ENCODE assay signal across 9 cellular contexts in the genomic region with DNA sequence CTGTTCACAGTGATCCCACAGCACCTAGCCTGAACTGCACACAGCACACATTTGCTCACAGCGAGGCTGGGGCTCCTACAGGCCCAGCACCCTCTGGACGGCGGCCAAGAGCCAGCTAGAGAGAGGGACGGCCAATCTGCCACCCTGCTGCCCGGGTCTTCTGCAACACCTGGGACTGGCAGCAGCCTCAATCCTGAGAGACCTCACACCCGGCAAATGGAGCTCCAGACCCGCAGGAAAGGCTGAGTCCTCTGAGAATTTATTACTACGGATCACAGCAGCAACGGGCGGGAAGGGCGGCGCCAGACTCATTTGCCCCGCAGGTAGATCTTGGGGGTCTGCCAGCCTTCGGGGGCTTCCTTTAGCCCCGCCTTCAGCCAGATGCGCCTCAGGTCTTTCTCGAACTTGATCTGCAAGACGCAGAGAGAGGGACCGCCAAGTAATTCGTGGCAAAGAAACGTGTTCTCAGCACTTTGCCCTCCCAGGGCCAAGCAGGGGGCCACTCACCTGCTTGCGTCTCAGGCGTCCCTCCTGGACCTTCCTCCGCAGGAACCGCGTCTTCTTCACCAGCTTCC. TPM values are rescaled to one million over a fixed set of nuclear protein-coding genes. Genes with fewer than 3 reads are reported as not detected.
DNase-seq lines count a peak whose midpoint lies in the region; ATAC-seq and TF ChIP-seq lines count a peak whose summit lies in the region.
"Had no signal": no experiment of that assay in that cellular context is flagged by ENCODE, and none has a peak within 500 bp of the region (broad histone marks: within the 10 kb centered on the region; RNA-seq: fewer than 3 reads in every experiment).

No MANE protein-coding gene starts in this region.

- peak overlapping the region; percentile 99 for H3K27ac ChIP-seq in HCT116 (ENCODE audit: low read depth, low read length)

- peaks cover 0 to 11% of the 10 kb centered on the region in 2 experiments; a peak in 1 of 4 replicates for H3K36me3 ChIP-seq in HCT116 (ENCODE audit: control insufficient read depth in 1 of 2, insufficient read depth in 2 of 2, low read length in 2 of 2)
- H3K36me3 ChIP-seq in skeletal muscle satellite cell (ENCODE audit: insufficient read depth, low read length), result peaks cover 18% of the 10 kb centered on the region

- H4K20me1 ChIP-seq in HCT116 (ENCODE audit: insufficient read depth), result no peaks in the 10 kb centered on the region

- peaks cover 50% of the 10 kb centered on the region for H3K4me1 Mint-ChIP-seq in activated CD4-positive, alpha-beta memory T cell treated with anti-CD3 and anti-CD28 coated beads, Interleukin-2, amount 10 ng/mL, durations not matched to agents 7 days and 5 days

- H3K9ac ChIP-seq in HCT116 (ENCODE audit: low read length) (peak overlapping the region; percentile 96), skeletal muscle satellite cell (ENCODE audit: low read depth, low read length) (peak overlapping the region; percentile 99)

- RAD21 ChIA-PET in HCT116 (lab: Charles Lee; ENCODE audit: low non-redundant PET in 1 of 2, low total read pairs in 2 of 2, uncharacterized antibody in 2 of 2, unreplicated experiment in 2 of 2), result no interaction called here

- intact Hi-C loops in HCT116 (cut with micrococcal nuclease) (loop anchor here (2.0 kb wide), 2 partner anchors 29 to 69 kb away; no protein-coding TSS in a partner anchor), left ventricle myocardium superior (cut with micrococcal nuclease) (no loop called here)

- H3K79me2 ChIP-seq in HCT116 (ENCODE audit: insufficient read depth, low read length), result peaks cover 29% of the 10 kb centered on the region

- H3K9me3 ChIP-seq in HCT116 (ENCODE audit: control insufficient read depth in 1 of 2, insufficient read depth in 1 of 2, low read depth in 1 of 2, low read length in 2 of 2) (no peaks in the 10 kb centered on the region), skeletal muscle satellite cell (replicated peaks; ENCODE audit: low read length) (no peaks in the 10 kb centered on the region)

- POLR2A ChIA-PET in HCT116 (lab: Charles Lee), result no interaction called here
- POLR2A ChIA-PET in activated CD4-positive, alpha-beta memory T cell treated with anti-CD3 and anti-CD28 coated beads, Interleukin-2, amount 10 ng/mL, durations not matched to agents 7 days and 5 days (lab: Charles Lee), result interaction anchor here (1.2 to 3.7 kb wide), 3 partner anchors 22 to 66 kb away, joined by 5 to 51 read pairs (median 5); a partner anchor contains a TSS

- ATAC-seq in HCT116, result no peak
- ATAC-seq in left ventricle myocardium superior, result no peak

- no peak for TF ChIP-seq CTCF in HCT116 (IDR thresholded peaks at IDR 0.05 in 2 of 3, conservative IDR thresholded peaks at IDR 0.05 in 1 of 3; ENCODE audit: borderline replicate concordance in 1 of 3, insufficient read depth in 1 of 3, low read depth in 2 of 3, low read length in 2 of 3)

- H3K27me3 ChIP-seq in HCT116 (ENCODE audit: insufficient read depth, low read length) (no peaks in the 10 kb centered on the region), skeletal muscle satellite cell (ENCODE audit: control insufficient read depth, insufficient read depth, low read length) (no peaks in the 10 kb centered on the region)

- peak overlapping the region; percentile 68 for H3K27ac Mint-ChIP-seq in activated CD4-positive, alpha-beta memory T cell treated with anti-CD3 and anti-CD28 coated beads, Interleukin-2, amount 10 ng/mL, durations not matched to agents 7 days and 5 days

- TF ChIP-seq POLR2A in HCT116 (IDR thresholded peaks at IDR 0.05; ENCODE audit: borderline replicate concordance, extremely low read depth, insufficient read depth, insufficient read length), result no peak

- H3K4me2 ChIP-seq in HCT116 (ENCODE audit: low read length) (peak overlapping the region; percentile 79), skeletal muscle satellite cell (ENCODE audit: low read length) (peak overlapping the region; percentile 99)

- H3K9me3 Mint-ChIP-seq in activated CD4-positive, alpha-beta memory T cell treated with anti-CD3 and anti-CD28 coated beads, Interleukin-2, amount 10 ng/mL, durations not matched to agents 7 days and 5 days, result no peaks in the 10 kb centered on the region

- H3K4me3 Mint-ChIP-seq in activated CD4-positive, alpha-beta memory T cell treated with anti-CD3 and anti-CD28 coated beads, Interleukin-2, amount 10 ng/mL, durations not matched to agents 7 days and 5 days, result peak overlapping the region; percentile 90

- no peak for DNase-seq in HCT116 (ENCODE audit: low read depth, low spot score)
- no peak for DNase-seq in activated CD4-positive, alpha-beta memory T cell treated with anti-CD3 and anti-CD28 coated beads, Interleukin-2, amount 10 ng/mL, durations not matched to agents 7 days and 5 days
- peak; percentile 34 for DNase-seq in left ventricle myocardium superior
- no peak for DNase-seq in glomerular visceral epithelial cell (ENCODE audit: extremely low spot score)
- DNase-seq in hepatic stellate cell (ENCODE audit: low spot score), result no peak
- DNase-seq in GM19238 (ENCODE audit: insufficient read length, low spot score), result no peak
- no peak for DNase-seq in superior temporal gyrus (ENCODE audit: extremely low spot score)
- DNase-seq: NCI-H1436 treated with DMSO at 0.1 percent for 48 hours had no signal

- TF ChIP-seq RAD21 in HCT116 (IDR thresholded peaks at IDR 0.05; ENCODE audit: low read depth), result no peak

- no peaks in the 10 kb centered on the region for H3K27me3 Mint-ChIP-seq in activated CD4-positive, alpha-beta memory T cell treated with anti-CD3 and anti-CD28 coated beads, Interleukin-2, amount 10 ng/mL, durations not matched to agents 7 days and 5 days

- H2AFZ ChIP-seq in HCT116 (ENCODE audit: low read depth, low read length, poor library complexity, severe bottlenecking), result no peak overlapping the region

- CTCF ChIA-PET in HCT116 (lab: Charles Lee), result no interaction called here
- CTCF ChIA-PET in activated CD4-positive, alpha-beta memory T cell treated with anti-CD3 and anti-CD28 coated beads, Interleukin-2, amount 10 ng/mL, durations not matched to agents 7 days and 5 days (lab: Charles Lee), result interaction anchor here (1.0 to 1.1 kb wide), 2 partner anchors 24 to 26 kb away, joined by 3 to 4 read pairs; no protein-coding TSS in a partner anchor

- H3K4me1 ChIP-seq in HCT116 (ENCODE audit: control insufficient read depth in 1 of 2, insufficient read depth in 2 of 2, low read length in 2 of 2) (peaks cover 14 to 33% of the 10 kb centered on the region in 2 experiments), skeletal muscle satellite cell (ENCODE audit: control insufficient read depth, insufficient read depth, low read length) (peaks cover 28% of the 10 kb centered on the region)

- H3K9me2 ChIP-seq in HCT116 (ENCODE audit: insufficient read depth), result no peaks in the 10 kb centered on the region

- BruUV-seq in HCT116 (replicated peaks; lab: Mats Ljungman, UMichigan), result no TSS peak

- H3K4me3 ChIP-seq in HCT116 (replicated peaks in 1 of 2; ENCODE audit: low read depth in 1 of 2, low read length in 2 of 2), result peak overlapping the region; percentile 73 to 93
- peak overlapping the region; percentile 94 for H3K4me3 ChIP-seq in skeletal muscle satellite cell (ENCODE audit: low read length)

- H3K36me3 Mint-ChIP-seq in activated CD4-positive, alpha-beta memory T cell treated with anti-CD3 and anti-CD28 coated beads, Interleukin-2, amount 10 ng/mL, durations not matched to agents 7 days and 5 days (ENCODE audit: low read depth), result peaks cover 11% of the 10 kb centered on the region

TF ChIP-seq in HCT116, 20 proteins besides CTCF, POLR2A, EP300 and RAD21:
- no peak for TF ChIP-seq TCF7L2 (IDR thresholded peaks at IDR 0.05; ENCODE audit: borderline replicate concordance, extremely low read depth, insufficient read depth, insufficient read length)
- TF ChIP-seq CBX3 (IDR thresholded peaks at IDR 0.05; ENCODE audit: low read depth), result no peak
- no peak for TF ChIP-seq SIN3A (IDR thresholded peaks at IDR 0.05; ENCODE audit: low read depth)
- TF ChIP-seq SRF (IDR thresholded peaks at IDR 0.05; ENCODE audit: low read depth), result no peak

RNA-seq across cellular contexts. Expression of a gene that starts 1.4 kb away (rescaled TPM):
- total RNA-seq in HCT116 (2021; ENCODE audit: unreplicated experiment) (200 TPM), left ventricle myocardium superior (268 TPM)
- polyA plus RNA-seq in HCT116 (2012), result 114 and 142 TPM in 2 replicates
- 100 to 1,000 TPM; 121 to 122 TPM for total RNA-seq in activated CD4-positive, alpha-beta memory T cell treated with anti-CD3 and anti-CD28 coated beads, Interleukin-2, amount 10 ng/mL, durations not matched to agents 7 days and 5 days
- total RNA-seq in skeletal muscle satellite cell (2012; rRNA removed), result 172 and 180 TPM in 2 replicates

RNA-seq across cellular contexts. Expression of a gene that starts 15.2 kb away (rescaled TPM):
- total RNA-seq in HCT116 (2021; ENCODE audit: unreplicated experiment) (0.74 TPM), left ventricle myocardium superior (16.8 TPM)
- 3.6 and 3.7 TPM in 2 replicates for polyA plus RNA-seq in HCT116 (2012)
- under 1 TPM; 0.18 to 0.23 TPM for total RNA-seq in activated CD4-positive, alpha-beta memory T cell treated with anti-CD3 and anti-CD28 coated beads, Interleukin-2, amount 10 ng/mL, durations not matched to agents 7 days and 5 days
- 352 and 415 TPM in 2 replicates for total RNA-seq in skeletal muscle satellite cell (2012; rRNA removed)

RNA-seq across cellular contexts. Expression of a gene that starts 24.4 kb away (rescaled TPM):
- total RNA-seq in HCT116 (2021; ENCODE audit: unreplicated experiment) (160 TPM), left ventricle myocardium superior (144 TPM)
- polyA plus RNA-seq in HCT116 (2012), result 193 and 219 TPM in 2 replicates
- 10 to 100 TPM; 36.0 to 37.8 TPM for total RNA-seq in activated CD4-positive, alpha-beta memory T cell treated with anti-CD3 and anti-CD28 coated beads, Interleukin-2, amount 10 ng/mL, durations not matched to agents 7 days and 5 days
- 80.1 and 118 TPM in 2 replicates for total RNA-seq in skeletal muscle satellite cell (2012; rRNA removed)

RNA-seq across cellular contexts. Expression of a gene that starts 25.6 kb away (rescaled TPM):
- 173 TPM for total RNA-seq in HCT116 (2021; ENCODE audit: unreplicated experiment)
- 125 and 138 TPM in 2 replicates for polyA plus RNA-seq in HCT116 (2012)
- 100 to 1,000 TPM; 104 TPM for total RNA-seq in activated CD4-positive, alpha-beta memory T cell treated with anti-CD3 and anti-CD28 coated beads, Interleukin-2, amount 10 ng/mL, durations not matched to agents 7 days and 5 days
- total RNA-seq in left ventricle myocardium superior, result 61.0 TPM
- total RNA-seq in skeletal muscle satellite cell (2012; rRNA removed), result 88.7 and 93.3 TPM in 2 replicates

RNA-seq across cellular contexts. Expression of a gene that starts 33.5 kb away (rescaled TPM):
- 131 TPM for total RNA-seq in HCT116 (2021; ENCODE audit: unreplicated experiment)
- polyA plus RNA-seq in HCT116 (2012), result 112 and 144 TPM in 2 replicates
- total RNA-seq in activated CD4-positive, alpha-beta memory T cell treated with anti-CD3 and anti-CD28 coated beads, Interleukin-2, amount 10 ng/mL, durations not matched to agents 7 days and 5 days, result 10 to 100 TPM; 82.8 to 87.3 TPM
- 155 TPM for total RNA-seq in left ventricle myocardium superior
- total RNA-seq in skeletal muscle satellite cell (2012; rRNA removed), result 122 and 141 TPM in 2 replicates

Comparison
In these comparisons a context has a peak if more than half of its experiments do, and no peak if none do; other contexts are left out.
1. RNA of a gene that starts 15.2 kb away (total RNA-seq): 16.8 TPM in left ventricle myocardium superior (single experiment); 0.74 TPM in HCT116 (single experiment) and 0.18 to 0.23 TPM in activated CD4-positive, alpha-beta memory T cell treated with anti-CD3 and anti-CD28 coated beads, Interleukin-2, amount 10 ng/mL, durations not matched to agents 7 days and 5 days; every median in the first group is over 10 times any median in the second.